Comparison of ENCODE assay signal across 16 cellular contexts in the genomic region with DNA sequence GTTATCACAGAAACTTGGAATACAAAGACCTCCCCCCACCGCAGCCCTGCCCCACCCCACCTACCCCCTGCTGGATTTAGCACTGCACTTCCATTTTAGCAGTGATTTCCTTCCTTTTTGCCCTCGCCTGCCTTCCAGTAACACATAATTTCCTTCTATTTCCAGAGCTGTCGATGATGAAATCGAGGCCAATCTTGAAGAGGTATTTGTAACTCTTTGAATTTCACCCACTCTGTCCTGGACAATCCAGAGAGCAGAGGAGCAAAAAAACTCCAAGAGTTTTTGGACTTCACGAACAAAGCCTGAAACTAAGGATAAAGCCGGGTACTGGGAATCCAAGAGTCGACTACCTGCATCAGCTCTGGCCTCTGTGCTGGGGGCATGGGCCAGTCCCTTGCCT.
"Had no signal": no experiment of that assay in that cellular context is flagged by ENCODE, and none has a peak within 500 bp of the region (broad histone marks: within the 10 kb centered on the region; RNA-seq: fewer than 3 reads in every experiment).

No MANE protein-coding gene starts in this region.

- H3K27ac ChIP-seq: gastrocnemius medialis, neutrophil, right atrium auricular region, tibial nerve had no signal

- DNase-seq: activated CD4-positive, alpha-beta T cell treated with anti-CD3 and anti-CD28 coated beads, Interleukin-2, amount 10 ng/mL, durations not matched to agents 7 days and 5 days; activated CD8-positive, alpha-beta memory T cell treated with anti-CD3 and anti-CD28 coated beads for 24 hours; activated naive CD4-positive, alpha-beta T cell treated with anti-CD3 and anti-CD28 coated beads, Interleukin-2, amount 50 U/mL, for 16 hours; amniotic stem cell; cerebellar nuclear complex; dorsolateral prefrontal cortex; gastrocnemius medialis; kidney; left ventricle myocardium superior; naive thymus-derived CD4-positive, alpha-beta T cell; SK-N-SH; small intestine had no signal

- H3K4me1 ChIP-seq: right atrium auricular region had no signal

- ATAC-seq: gastrocnemius medialis; left ventricle myocardium superior; naive thymus-derived CD4-positive, alpha-beta T cell; WTC11 had no signal

- H3K9me3 ChIP-seq: gastrocnemius medialis, neutrophil, right atrium auricular region, SK-N-SH, tibial nerve had no signal

- H3K9ac ChIP-seq: SK-N-SH had no signal

- H3K27me3 ChIP-seq: dorsolateral prefrontal cortex, gastrocnemius medialis, neutrophil, right atrium auricular region, tibial nerve had no signal

- H3K4me3 ChIP-seq: dorsolateral prefrontal cortex, gastrocnemius medialis, right atrium auricular region, tibial nerve had no signal

- H3K36me3 ChIP-seq: neutrophil had no signal
